ENCODE assay signal across 1 cellular context in genomic region chr13:113817860-113818691, GRCh38.
TF ChIP-seq lines count a peak whose summit lies in the region.

No MANE protein-coding gene starts in this region.

TF ChIP-seq in WTC11, 78 proteins besides CTCF, POLR2A, EP300 and RAD21 (continued from another document):
- TF ChIP-seq ZNF425 (CRISPR knock-in tag; conservative IDR thresholded peaks at IDR 0.05) (no peak), AFF4 (CRISPR knock-in tag; IDR thresholded peaks at IDR 0.05; ENCODE audit: borderline replicate concordance) (no peak), ELF4 (CRISPR knock-in tag; IDR thresholded peaks at IDR 0.05; ENCODE audit: low read depth) (no peak), HMGA2 (CRISPR knock-in tag; IDR thresholded peaks at IDR 0.05) (no peak)
